2 cellular contexts compared by ENCODE assay signal in the genomic region with DNA sequence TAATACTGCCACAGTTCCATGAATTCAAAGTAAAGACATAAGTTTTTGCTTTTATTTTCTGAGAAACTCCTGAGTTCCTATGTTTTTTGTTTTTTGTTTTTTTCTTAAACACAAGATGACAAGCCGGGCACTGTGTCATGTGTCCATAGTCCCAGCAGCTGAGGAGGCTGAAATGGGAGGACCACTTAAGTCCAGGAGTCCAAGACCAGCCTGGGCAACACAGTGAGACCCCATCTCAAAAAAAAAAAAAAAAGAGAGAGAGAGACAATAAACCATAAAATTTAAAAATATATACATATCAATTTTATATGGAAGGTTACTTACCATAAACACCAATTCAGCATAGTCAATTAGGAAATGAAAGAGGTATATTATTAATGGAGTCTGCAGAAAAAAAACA.
TF ChIP-seq lines count a peak whose summit lies in the region.

No MANE protein-coding gene starts in this region.

TF ChIP-seq in HepG2, 621 proteins besides CTCF, POLR2A, EP300 and RAD21:
- TF ChIP-seq, protein P1, sequence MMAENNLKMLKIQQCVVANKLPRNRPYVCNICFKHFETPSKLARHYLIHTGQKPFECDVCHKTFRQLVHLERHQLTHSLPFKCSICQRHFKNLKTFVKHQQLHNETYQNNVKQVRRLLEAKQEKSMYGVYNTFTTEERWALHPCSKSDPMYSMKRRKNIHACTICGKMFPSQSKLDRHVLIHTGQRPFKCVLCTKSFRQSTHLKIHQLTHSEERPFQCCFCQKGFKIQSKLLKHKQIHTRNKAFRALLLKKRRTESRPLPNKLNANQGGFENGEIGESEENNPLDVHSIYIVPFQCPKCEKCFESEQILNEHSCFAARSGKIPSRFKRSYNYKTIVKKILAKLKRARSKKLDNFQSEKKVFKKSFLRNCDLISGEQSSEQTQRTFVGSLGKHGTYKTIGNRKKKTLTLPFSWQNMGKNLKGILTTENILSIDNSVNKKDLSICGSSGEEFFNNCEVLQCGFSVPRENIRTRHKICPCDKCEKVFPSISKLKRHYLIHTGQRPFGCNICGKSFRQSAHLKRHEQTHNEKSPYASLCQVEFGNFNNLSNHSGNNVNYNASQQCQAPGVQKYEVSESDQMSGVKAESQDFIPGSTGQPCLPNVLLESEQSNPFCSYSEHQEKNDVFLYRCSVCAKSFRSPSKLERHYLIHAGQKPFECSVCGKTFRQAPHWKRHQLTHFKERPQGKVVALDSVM (CRISPR knock-in tag; IDR thresholded peaks at IDR 0.05) = peak; percentile 51; the same call in 1 of the 2 replicates
- TF ChIP-seq ZNF121 (CRISPR knock-in tag; IDR thresholded peaks at IDR 0.05) (peak; percentile 45; the same call in 1 of the 2 replicates), MED8 (CRISPR knock-in tag; IDR thresholded peaks at IDR 0.05; ENCODE audit: insufficient replicate concordance) (no peak)

TF ChIP-seq in WTC11, 78 proteins besides CTCF, POLR2A, EP300 and RAD21:
- TF ChIP-seq ZNF121 (CRISPR knock-in tag; IDR thresholded peaks at IDR 0.05) = 0 out of 2 replicates have a peak, but pooled peaks have one; percentile 21
- no peak for TF ChIP-seq OVOL2 (CRISPR knock-in tag; IDR thresholded peaks at IDR 0.05; ENCODE audit: borderline replicate concordance)
